In genomic region chr10:110569120-110569519, GRCh38 we compare ENCODE assay signal across 10 cellular contexts. TPM values are rescaled to one million over a fixed set of nuclear protein-coding genes. Genes with fewer than 3 reads are reported as not detected.
DNase-seq lines count a peak whose midpoint lies in the region; ATAC-seq and TF ChIP-seq lines count a peak whose summit lies in the region.
"Had no signal": no experiment of that assay in that cellular context is flagged by ENCODE, and none has a peak within 500 bp of the region (broad histone marks: within the 10 kb centered on the region; RNA-seq: fewer than 3 reads in every experiment).

No MANE protein-coding gene starts in this region.

- no peaks in the 10 kb centered on the region for H3K9me3 Mint-ChIP-seq in activated CD4-positive, alpha-beta memory T cell treated with anti-CD3 and anti-CD28 coated beads for 36 hours

- H3K9me3 ChIP-seq in cardiac muscle cell (ENCODE audit: low read depth) (no peaks in the 10 kb centered on the region), hepatocyte (ENCODE audit: low read depth) (no peaks in the 10 kb centered on the region), thymus (ENCODE audit: control insufficient read depth) (no peaks in the 10 kb centered on the region)

- peak overlapping the region; percentile 93 for H3K4me3 Mint-ChIP-seq in activated CD4-positive, alpha-beta memory T cell treated with anti-CD3 and anti-CD28 coated beads for 36 hours

- H3K79me2 ChIP-seq in hepatocyte, result peaks cover 65% of the 10 kb centered on the region

- H3K4me1 ChIP-seq in cardiac muscle cell (ENCODE audit: low read depth) (peaks cover 30% of the 10 kb centered on the region), hepatocyte (ENCODE audit: insufficient read depth) (peaks cover 13% of the 10 kb centered on the region), thymus (ENCODE audit: control insufficient read depth, insufficient read depth, low read length) (peaks cover 5% of the 10 kb centered on the region)

- peaks cover 47% of the 10 kb centered on the region for H3K4me1 Mint-ChIP-seq in activated CD4-positive, alpha-beta memory T cell treated with anti-CD3 and anti-CD28 coated beads for 36 hours (ENCODE audit: low read depth)

- H3K27ac ChIP-seq in cardiac muscle cell (peak overlapping the region; percentile 99), hepatocyte (peak overlapping the region; percentile 91), thymus (ENCODE audit: low read depth) (no peak overlapping the region)

- no peaks in the 10 kb centered on the region for H3K9me2 ChIP-seq in hepatocyte (replicated peaks; ENCODE audit: insufficient read depth)

- peak overlapping the region; percentile 84 for H3K4me3 ChIP-seq in cardiac muscle cell
- H3K4me3 ChIP-seq in hepatocyte, result peak overlapping the region; percentile 77
- H3K4me3 ChIP-seq in thymus (ENCODE audit: low read length), result peak overlapping the region; percentile 99

- H3K27me3 ChIP-seq in cardiac muscle cell (no peaks in the 10 kb centered on the region), hepatocyte (no peaks in the 10 kb centered on the region), thymus (ENCODE audit: control insufficient read depth, insufficient read depth) (no peaks in the 10 kb centered on the region)

- peak overlapping the region; percentile 58 for H3K27ac Mint-ChIP-seq in activated CD4-positive, alpha-beta memory T cell treated with anti-CD3 and anti-CD28 coated beads for 36 hours

- intact Hi-C loops in Right ventricle myocardium inferior (cut with DNase I), result loop anchor here (5.0 kb wide), 2 partner anchors 67 to 672 kb away; no protein-coding TSS in a partner anchor
- intact Hi-C loops in activated CD4-positive, alpha-beta memory T cell treated with anti-CD3 and anti-CD28 coated beads for 36 hours (cut with micrococcal nuclease), result no loop called here

- peaks cover 5% of the 10 kb centered on the region for H3K27me3 Mint-ChIP-seq in activated CD4-positive, alpha-beta memory T cell treated with anti-CD3 and anti-CD28 coated beads for 36 hours

- TF ChIP-seq CTCF in cardiac muscle cell (IDR thresholded peaks at IDR 0.05; ENCODE audit: low read depth, low read length), result no peak
- TF ChIP-seq CTCF in hepatocyte (IDR thresholded peaks at IDR 0.05; ENCODE audit: poor library complexity), result no peak

- H3K36me3 Mint-ChIP-seq in activated CD4-positive, alpha-beta memory T cell treated with anti-CD3 and anti-CD28 coated beads for 36 hours, result peaks cover 26% of the 10 kb centered on the region

- CTCF ChIA-PET in activated CD4-positive, alpha-beta memory T cell treated with anti-CD3 and anti-CD28 coated beads for 36 hours (lab: Charles Lee), result interaction anchor here (0.7 to 1.8 kb wide), 4 partner anchors 11 to 215 kb away, joined by 3 to 6 read pairs (median 4); no protein-coding TSS in a partner anchor

- POLR2A ChIA-PET in activated CD4-positive, alpha-beta memory T cell treated with anti-CD3 and anti-CD28 coated beads for 36 hours (lab: Charles Lee), result interaction anchor here (0.8 to 1.5 kb wide), 2 partner anchors 69 to 264 kb away, joined by 3 to 5 read pairs; partner anchors contain the start of gene SMNDC1

- H3K36me3 ChIP-seq in cardiac muscle cell (no peaks in the 10 kb centered on the region), hepatocyte (replicated peaks; ENCODE audit: insufficient read depth, low read depth) (no peaks in the 10 kb centered on the region), thymus (ENCODE audit: control insufficient read depth, insufficient read depth) (peaks cover 5% of the 10 kb centered on the region)

- DNase-seq in cardiac muscle cell (ENCODE audit: low read depth in 1 of 2, low spot score in 1 of 2) (no peak), Right ventricle myocardium inferior (ENCODE audit: missing footprints) (no peak), hepatocyte (ENCODE audit: low spot score) (no peak), HPDE6-E6E7 (ENCODE audit: extremely low spot score) (no peak), T-helper 9 cell (no peak)
- DNase-seq in activated CD4-positive, alpha-beta memory T cell treated with anti-CD3 and anti-CD28 coated beads for 36 hours, result no peak
- DNase-seq: aorta, left colon had no signal

- peaks cover 13% of the 10 kb centered on the region for H4K20me1 ChIP-seq in hepatocyte (ENCODE audit: insufficient read depth, poor library complexity, severe bottlenecking)

- H3K4me2 ChIP-seq in hepatocyte, result peak overlapping the region; percentile 75

- ATAC-seq in Right ventricle myocardium inferior, result no peak
- ATAC-seq in HG03565 (IDR thresholded peaks at IDR 0.05; ENCODE audit: unreplicated experiment), result no peak
- ATAC-seq: left colon had no signal

- 68% methylated on average over 3 of the region's 3 CpGs for WGBS in hepatocyte (ENCODE audit: low lambda C conversion rate, missing lambda C conversion rate)
- 82% methylated on average over 3 of the region's 3 CpGs for WGBS in thymus

- H2AFZ ChIP-seq in hepatocyte, result no peak overlapping the region

RNA-seq across cellular contexts. Expression of gene SMC3, which starts 1.6 kb away (rescaled TPM):
- total RNA-seq in cardiac muscle cell (21.6 and 40.7 TPM in 2 replicates), Right ventricle myocardium inferior (23.3 TPM), hepatocyte (35.4 and 40.8 TPM in 2 replicates)
- polyA plus RNA-seq in cardiac muscle cell (81.5 and 122 TPM in 2 replicates), hepatocyte (53.5 and 64.1 TPM in 2 replicates), thymus (24.6 TPM)
- total RNA-seq in activated CD4-positive, alpha-beta memory T cell treated with anti-CD3 and anti-CD28 coated beads for 36 hours, result 10 to 100 TPM; 89.5 to 92.2 TPM
